ENCODE assay signal across 27 cellular contexts in genomic region chr4:94566420-94566819, GRCh38.
"Had no signal": no experiment of that assay in that cellular context is flagged by ENCODE, and none has a peak within 500 bp of the region (broad histone marks: within the 10 kb centered on the region; RNA-seq: fewer than 3 reads in every experiment).

No MANE protein-coding gene starts in this region.

- H3K4me3 Mint-ChIP-seq: activated B cell treated with CpG ODN at 0.5 μM for 24 hours; activated CD8-positive, alpha-beta T cell treated with anti-CD3 and anti-CD28 coated beads for 36 hours; activated naive CD8-positive, alpha-beta T cell; activated T-cell treated with anti-CD3 and anti-CD28 coated beads, Interleukin-2, amount 50 U/mL, for 4 hours; activated T-helper 17 cell treated with anti-CD3 and anti-CD28 coated beads, Interleukin-2, amount 50 U/mL, for 72 hours had no signal

- DNase-seq: activated B cell treated with CpG ODN at 0.5 μM for 24 hours; activated CD4-positive, alpha-beta T cell treated with anti-CD3 and anti-CD28 coated beads for 48 hours; activated CD4-positive, alpha-beta T cell treated with anti-CD3 and anti-CD28 coated beads, Interleukin-2, amount 50 U/mL, for 1 hour; activated CD4-positive, alpha-beta T cell treated with anti-CD3 and anti-CD28 coated beads, Interleukin-2, amount 50 U/mL, for 48 hours; activated CD8-positive, alpha-beta memory T cell treated with anti-CD3 and anti-CD28 coated beads for 24 hours; activated CD8-positive, alpha-beta T cell treated with anti-CD3 and anti-CD28 coated beads for 36 hours; activated effector memory CD4-positive, alpha-beta T cell treated with Interleukin-2 at 50 U/mL for 16 hours; activated gamma-delta T cell treated with Interleukin-2 at 50 U/mL for 16 hours; activated naive CD4-positive, alpha-beta T cell treated with anti-CD3 and anti-CD28 coated beads, Interleukin-2, amount 50 U/mL, for 16 hours; activated naive CD4-positive, alpha-beta T cell treated with Interleukin-2 at 50 U/mL for 16 hours; activated T-cell treated with anti-CD3 and anti-CD28 coated beads, Interleukin-2, amount 50 U/mL, for 4 hours; amniotic stem cell; anterior cingulate cortex; body of pancreas; central memory CD4-positive, alpha-beta T cell; cerebellar nuclear complex; colonic mucosa; effector CD8-positive, alpha-beta T cell; esophagus squamous epithelium; foreskin melanocyte; heart right ventricle; T-helper 2 cell; WERI-Rb-1 had no signal

- H3K27me3 Mint-ChIP-seq: activated B cell treated with CpG ODN at 0.5 μM for 24 hours; activated CD8-positive, alpha-beta T cell treated with anti-CD3 and anti-CD28 coated beads for 36 hours; activated naive CD8-positive, alpha-beta T cell; activated T-helper 17 cell treated with anti-CD3 and anti-CD28 coated beads, Interleukin-2, amount 50 U/mL, for 72 hours had no signal

- H3K27me3 ChIP-seq: body of pancreas, colonic mucosa, esophagus squamous epithelium, gastroesophageal sphincter, heart right ventricle had no signal

- H3K27ac Mint-ChIP-seq: activated B cell treated with CpG ODN at 0.5 μM for 24 hours; activated CD8-positive, alpha-beta T cell treated with anti-CD3 and anti-CD28 coated beads for 36 hours; activated naive CD8-positive, alpha-beta T cell; activated T-helper 17 cell treated with anti-CD3 and anti-CD28 coated beads, Interleukin-2, amount 50 U/mL, for 72 hours had no signal

- H3K9me3 Mint-ChIP-seq: activated B cell treated with CpG ODN at 0.5 μM for 24 hours; activated CD8-positive, alpha-beta T cell treated with anti-CD3 and anti-CD28 coated beads for 36 hours; activated T-cell treated with anti-CD3 and anti-CD28 coated beads, Interleukin-2, amount 50 U/mL, for 4 hours; activated T-helper 17 cell treated with anti-CD3 and anti-CD28 coated beads, Interleukin-2, amount 50 U/mL, for 72 hours had no signal

- H3K36me3 ChIP-seq: colonic mucosa, esophagus squamous epithelium, gastroesophageal sphincter, heart right ventricle, WERI-Rb-1 had no signal

- ATAC-seq: activated CD4-positive, CD25-positive, alpha-beta regulatory T cell treated with anti-CD3 and anti-CD28 coated beads, Interleukin-2, amount 50 U/mL, for 24 hours; activated CD8-positive, alpha-beta T cell treated with anti-CD3 and anti-CD28 coated beads for 36 hours; activated T-cell treated with anti-CD3 and anti-CD28 coated beads, Interleukin-2, amount 50 U/mL, for 4 hours; activated T-helper 17 cell treated with anti-CD3 and anti-CD28 coated beads, Interleukin-2, amount 50 U/mL, for 72 hours; body of pancreas; gastroesophageal sphincter; heart right ventricle had no signal

- H3K9me3 ChIP-seq: body of pancreas, colonic mucosa, esophagus squamous epithelium, gastroesophageal sphincter, heart right ventricle had no signal

- H3K4me3 ChIP-seq: body of pancreas, colonic mucosa, esophagus squamous epithelium, gastroesophageal sphincter, heart right ventricle had no signal
